Comparison of ENCODE assay signal across 35 cellular contexts in genomic region chr10:15405319-15405718, GRCh38.
"Had no signal": no experiment of that assay in that cellular context is flagged by ENCODE, and none has a peak within 500 bp of the region (broad histone marks: within the 10 kb centered on the region; RNA-seq: fewer than 3 reads in every experiment).

No MANE protein-coding gene starts in this region.

- DNase-seq: Karpas-422, Kasumi-1, MG63, MM.1S, MV-4-11, NCI-H1048, NCI-H1092, NCI-H1092 treated with DMSO at 0.1 percent for 48 hours, NCI-H1105, NCI-H1105 treated with DMSO at 0.1 percent for 48 hours, NCI-H1417, NCI-H1417 treated with DMSO at 0.1 percent for 48 hours, NCI-H1436, NCI-H1436 treated with DMSO at 0.1 percent for 48 hours, NCI-H146, NCI-H1694, NCI-H1694 treated with DMSO at 0.1 percent for 48 hours, NCI-H187, NCI-H187 treated with DMSO at 0.1 percent for 48 hours, NCI-H1930, NCI-H2029, NCI-H2029 treated with DMSO at 0.1 percent for 48 hours, NCI-H2081, NCI-H2081 treated with DMSO at 0.1 percent for 48 hours, NCI-H2107, NCI-H2171, NCI-H2171 treated with DMSO at 0.1 percent for 48 hours, NCI-H2227 treated with DMSO at 0.1 percent for 48 hours, NCI-H226, NCI-H345, NCI-H446, NCI-H446 treated with DMSO at 0.1 percent for 48 hours, NCI-H510A, NCI-H510A treated with DMSO at 0.1 percent for 48 hours, NCI-H524 had no signal

- H3K4me3 ChIP-seq: MG63 had no signal

- H3K36me3 ChIP-seq: MG63 had no signal

- H3K9me3 ChIP-seq: MG63 had no signal

- H3K27me3 ChIP-seq: MG63 had no signal
